ENCODE assay signal across 1 cellular context in genomic region chr9:128771745-128772519, GRCh38.
TF ChIP-seq lines count a peak whose summit lies in the region.

Gene ZER1 (minus strand): TSS chr9:128771927. CDS start chr9:128755565, 16,362 bp downstream.

TF ChIP-seq in K562, 482 proteins besides CTCF, POLR2A, EP300 and RAD21 (continued from another document and continues in another):
- TF ChIP-seq PCBP2 (IDR thresholded peaks at IDR 0.05; ENCODE audit: low read depth, low read length, poor library complexity, severe bottlenecking) (no peak), ZNF146 (CRISPR knock-in tag; IDR thresholded peaks at IDR 0.05; ENCODE audit: unreplicated experiment) (no peak), IRF2 (CRISPR knock-in tag; IDR thresholded peaks at IDR 0.05) (no peak), ZNF512 (tag; IDR thresholded peaks at IDR 0.05) (no peak), RBM25 (IDR thresholded peaks at IDR 0.05; ENCODE audit: low read depth, low read length, severe bottlenecking) (peak; percentile 81), ZNF239 (CRISPR knock-in tag; IDR thresholded peaks at IDR 0.05) (peak; percentile 59; the same call in 1 of the 2 replicates), TSC22D4 (tag; IDR thresholded peaks at IDR 0.05) (no peak), KLF6 (CRISPR knock-in tag; IDR thresholded peaks at IDR 0.05; ENCODE audit: borderline replicate concordance) (peak; percentile 65; the same call in 1 of the 2 replicates), E2F4 (CRISPR knock-in tag; IDR thresholded peaks at IDR 0.05; ENCODE audit: low read depth) (no peak), FIP1L1 (IDR thresholded peaks at IDR 0.05; ENCODE audit: low read depth, low read length, poor library complexity, severe bottlenecking) (peak; percentile 98), ELK3 (CRISPR knock-in tag; IDR thresholded peaks at IDR 0.05) (no peak), MYC (IDR thresholded peaks at IDR 0.05; ENCODE audit: low read depth, low read length) (peak; percentile 83), MYC (CRISPR knock-in tag; IDR thresholded peaks at IDR 0.05; ENCODE audit: borderline replicate concordance, low read depth) (peak; percentile 76; the same call in 1 of the 2 replicates), GABPB2 (CRISPR knock-in tag; conservative IDR thresholded peaks at IDR 0.05) (no peak), ZBED1 (IDR thresholded peaks at IDR 0.05) (no peak), BRF1 (IDR thresholded peaks at IDR 0.05; ENCODE audit: borderline replicate concordance, extremely low read depth, insufficient read length) (no peak), CBX3 (IDR thresholded peaks at IDR 0.05; ENCODE audit: borderline replicate concordance in 1 of 2, low read length in 2 of 2) (peak in 1 of 2 experiments; percentile 91; a peak in 2 of 3 replicates), SRSF7 (optimal IDR thresholded peaks at IDR 0.05; ENCODE audit: low read depth, low read length) (no peak), CBFA2T3 (IDR thresholded peaks at IDR 0.05) (peak; percentile 7; the same call in 1 of the 2 replicates), FOXA3 (CRISPR knock-in tag; conservative IDR thresholded peaks at IDR 0.05 in 1 of 2, IDR thresholded peaks at IDR 0.05 in 1 of 2) (peak; percentile 71 to 72; a peak in 3 of 4 replicates), RFX7 (CRISPR knock-in tag; IDR thresholded peaks at IDR 0.05) (no peak), EP400 (IDR thresholded peaks at IDR 0.05) (peak; percentile 82), SIRT6 (IDR thresholded peaks at IDR 0.05; ENCODE audit: low read depth, low read length) (no peak), NFRKB (IDR thresholded peaks at IDR 0.05; ENCODE audit: low read depth) (no peak; the same call in 1 of the 2 replicates), PTRF (tag; IDR thresholded peaks at IDR 0.05) (no peak), ZNF740 (CRISPR knock-in tag; IDR thresholded peaks at IDR 0.05) (peak; percentile 99), ZNF740 (tag; IDR thresholded peaks at IDR 0.05) (peak in 1 of 2 experiments; percentile 97; a peak in 2 of 4 replicates), ZNF77 (CRISPR knock-in tag; IDR thresholded peaks at IDR 0.05) (no peak), ZC3H11A (IDR thresholded peaks at IDR 0.05; ENCODE audit: low read depth, low read length) (peak; percentile 96), ZNF609 (CRISPR knock-in tag; IDR thresholded peaks at IDR 0.05; ENCODE audit: borderline replicate concordance) (no peak), CHD2 (IDR thresholded peaks at IDR 0.05; ENCODE audit: low read depth, low read length) (peak; percentile 10; the same call in 1 of the 2 replicates), ZNF224 (CRISPR knock-in tag; IDR thresholded peaks at IDR 0.05) (no peak), GABPB1 (CRISPR knock-in tag; IDR thresholded peaks at IDR 0.05) (peak; percentile 99), ZNF592 (IDR thresholded peaks at IDR 0.05) (peak; percentile 75), MECOM (CRISPR knock-in tag; IDR thresholded peaks at IDR 0.05) (no peak), ZBTB5 (IDR thresholded peaks at IDR 0.05) (no peak), ARHGAP35 (IDR thresholded peaks at IDR 0.05; ENCODE audit: partially characterized antibody) (no peak), E2F1 (CRISPR knock-in tag; IDR thresholded peaks at IDR 0.05) (peak; percentile 42; the same call in 1 of the 2 replicates), STAG1 (CRISPR knock-in tag; IDR thresholded peaks at IDR 0.05; ENCODE audit: borderline replicate concordance) (0 out of 2 replicates have a peak, but pooled peaks have one; percentile 8), NUFIP1 (IDR thresholded peaks at IDR 0.05; ENCODE audit: partially characterized antibody) (no peak), SP1 (CRISPR knock-in tag; IDR thresholded peaks at IDR 0.05) (peak; percentile 98), ETV5 (CRISPR knock-in tag; IDR thresholded peaks at IDR 0.05; ENCODE audit: low read depth) (peak; percentile 50), JUN (IDR thresholded peaks at IDR 0.05; ENCODE audit: borderline replicate concordance, low read depth, low read length) (0 out of 2 replicates have a peak, but pooled peaks have one; percentile 45), JUN (CRISPR knock-in tag; IDR thresholded peaks at IDR 0.05; ENCODE audit: borderline replicate concordance) (no peak), PHF20 (IDR thresholded peaks at IDR 0.05; ENCODE audit: partially characterized antibody) (peak; percentile 90), ZFP36 (IDR thresholded peaks at IDR 0.05; ENCODE audit: low read depth, low read length, partially characterized antibody) (no peak), NFIX (CRISPR knock-in tag; IDR thresholded peaks at IDR 0.05; ENCODE audit: low read depth) (no peak), TEAD2 (tag; IDR thresholded peaks at IDR 0.05) (no peak), FOXP1 (CRISPR knock-in tag; IDR thresholded peaks at IDR 0.05) (peak; percentile 65; the same call in 1 of the 2 replicates), GTF2F1 (IDR thresholded peaks at IDR 0.05; ENCODE audit: low read depth, low read length) (no peak), DIDO1 (tag; IDR thresholded peaks at IDR 0.05; ENCODE audit: low read depth) (peak; percentile 82), ZNF584 (CRISPR knock-in tag; IDR thresholded peaks at IDR 0.05; ENCODE audit: low read depth) (no peak), KLF10 (CRISPR knock-in tag; IDR thresholded peaks at IDR 0.05) (no peak)
